ENCODE assay signal across 29 cellular contexts in the genomic region with DNA sequence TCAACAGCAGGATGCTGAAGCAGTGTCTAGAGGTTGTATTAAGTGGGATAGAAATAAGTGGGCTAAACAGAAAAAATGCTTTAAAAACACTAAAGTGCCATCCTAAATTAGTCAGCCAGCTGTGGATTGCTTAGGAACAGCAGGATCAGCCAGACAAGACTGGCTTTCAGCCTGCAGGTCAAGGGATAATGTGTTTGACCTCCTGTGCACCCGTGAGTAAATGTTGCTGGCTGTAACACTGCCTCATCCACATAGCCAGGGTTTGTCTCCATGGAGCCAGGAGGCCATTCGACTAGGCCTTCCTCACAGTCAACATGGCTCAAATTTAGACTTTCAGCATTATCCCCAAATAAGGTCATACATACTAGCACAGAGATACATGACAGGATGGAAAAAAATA.
DNase-seq lines count a peak whose midpoint lies in the region; ATAC-seq, FAIRE-seq and TF ChIP-seq lines count a peak whose summit lies in the region.
"Had no signal": no experiment of that assay in that cellular context is flagged by ENCODE, and none has a peak within 500 bp of the region (broad histone marks: within the 10 kb centered on the region; RNA-seq: fewer than 3 reads in every experiment).

No MANE protein-coding gene starts in this region.

- TF ChIP-seq EP300 in HepG2 (IDR thresholded peaks at IDR 0.05; ENCODE audit: low read depth in 2 of 2, low read length in 2 of 2) (no peak), HepG2 (CRISPR knock-in tag; IDR thresholded peaks at IDR 0.05; ENCODE audit: borderline replicate concordance) (no peak)

- H3K9ac ChIP-seq in HepG2 (ENCODE audit: insufficient read depth, low read depth, low read length) = no peak overlapping the region
- H3K9ac ChIP-seq: BLaER1, KMS-11 had no signal

- POLR2A ChIA-PET in HepG2 (lab: Yijun Ruan, JAX) = no interaction called here

- H3K4me1 ChIP-seq in HepG2 (ENCODE audit: insufficient read depth, low read length) = no peaks in the 10 kb centered on the region
- H3K4me1 ChIP-seq: BLaER1, body of pancreas, foreskin keratinocyte, HAP-1, sigmoid colon, tibial artery had no signal

- no peaks in the 10 kb centered on the region for H3K79me2 ChIP-seq in HepG2 (ENCODE audit: insufficient read depth, low read length)

- H4K20me1 ChIP-seq in HepG2 (ENCODE audit: insufficient read depth, low read length) = no peaks in the 10 kb centered on the region
- H4K20me1 ChIP-seq: BLaER1 had no signal

- intact Hi-C loops in HepG2 (cut with micrococcal nuclease; ENCODE audit: unreplicated experiment) (no loop called here), sciatic nerve (cut with DNase I) (no loop called here), dorsolateral prefrontal cortex (cut with DNase I) (no loop called here)

- ATAC-seq in HepG2 = peak; percentile 56
- ATAC-seq in sciatic nerve = peak; percentile 48
- no peak for ATAC-seq in HG03108 (IDR thresholded peaks at IDR 0.05; ENCODE audit: unreplicated experiment)
- ATAC-seq: activated CD8-positive, alpha-beta T cell treated with anti-CD3 and anti-CD28 coated beads for 36 hours; activated T-helper 17 cell treated with anti-CD3 and anti-CD28 coated beads, Interleukin-2, amount 50 U/mL, for 72 hours; body of pancreas; esophagus mucosa; foreskin keratinocyte; left cardiac atrium; Panc1 had no signal

- no peak overlapping the region for H2AFZ ChIP-seq in HepG2 (ENCODE audit: low read length)

- FAIRE-seq in HepG2 (lab: Jason Lieb, UNC) (no peak), GM12891 (lab: Jason Lieb, UNC) (no peak)

- H3K9me3 ChIP-seq in HepG2 (ENCODE audit: low read length) = no peaks in the 10 kb centered on the region
- H3K9me3 ChIP-seq: BLaER1, body of pancreas, HAP-1, sigmoid colon, tibial artery had no signal

- WGBS in HepG2 (ENCODE audit: low lambda C conversion rate) = 0% methylated on average over 2 of the region's 2 CpGs

- H3K4me2 ChIP-seq in HepG2 (ENCODE audit: low read depth, low read length) = no peak overlapping the region
- H3K4me2 ChIP-seq: BLaER1, KMS-11 had no signal

- CTCF ChIA-PET in HepG2 (lab: Yijun Ruan, JAX; ENCODE audit: low intra/inter-chr PET ratio, low total read pairs) = no interaction called here

- H3K36me3 ChIP-seq in HepG2 (replicated peaks in 1 of 2; ENCODE audit: control insufficient read depth in 1 of 2, insufficient read depth in 2 of 2, low read length in 2 of 2) = no peaks in the 10 kb centered on the region
- H3K36me3 ChIP-seq: BLaER1, HAP-1, sigmoid colon, tibial artery had no signal

- H3K27me3 ChIP-seq in HepG2 (ENCODE audit: control insufficient read depth in 1 of 2, insufficient read depth in 2 of 2, low read length in 2 of 2) (no peaks in the 10 kb centered on the region), dorsolateral prefrontal cortex (no peaks in the 10 kb centered on the region)
- H3K27me3 ChIP-seq: BLaER1, body of pancreas, foreskin keratinocyte, sigmoid colon, tibial artery had no signal

- H3K4me3 ChIP-seq in HepG2 (replicated peaks in 1 of 3; ENCODE audit: insufficient read depth in 1 of 3, low read depth in 2 of 3, low read length in 3 of 3) (no peak overlapping the region), dorsolateral prefrontal cortex (no peak overlapping the region)
- H3K4me3 ChIP-seq: BLaER1, body of pancreas, HAP-1, sigmoid colon, tibial artery had no signal

- TF ChIP-seq RAD21 in HepG2 (CRISPR knock-in tag; IDR thresholded peaks at IDR 0.05) = no peak

- TF ChIP-seq CTCF in HepG2 (CRISPR knock-in tag; IDR thresholded peaks at IDR 0.05) (no peak), dorsolateral prefrontal cortex (IDR thresholded peaks at IDR 0.05 in 54 of 56, conservative IDR thresholded peaks at IDR 0.05 in 2 of 56; ENCODE audit: low read depth in 1 of 56, partially characterized antibody in 56 of 56) (no peak)

- DNase-seq in NCI-H1694 (lab: John Stamatoyannopoulos, UW) (peak; percentile 77), NCI-H524 treated with DMSO at 0.1 percent for 48 hours (lab: John Stamatoyannopoulos, UW) (peak; percentile 83), HepG2 (ENCODE audit: low spot score) (no peak), sciatic nerve (ENCODE audit: low spot score) (no peak), dorsolateral prefrontal cortex (no peak), GM12891 (ENCODE audit: insufficient read length, low spot score) (no peak)
- DNase-seq: activated CD4-positive, alpha-beta T cell treated with anti-CD3 and anti-CD28 coated beads for 1 hour; activated CD8-positive, alpha-beta T cell treated with anti-CD3 and anti-CD28 coated beads for 36 hours; activated naive CD4-positive, alpha-beta T cell treated with anti-CD3 and anti-CD28 coated beads, Interleukin-2, amount 50 U/mL, for 16 hours; body of pancreas; dermis blood vessel endothelial cell; DMS53; foreskin keratinocyte; left cardiac atrium; NCI-H2081 treated with DMSO at 0.1 percent for 48 hours; NCI-H446 treated with DMSO at 0.1 percent for 48 hours; Right ventricle myocardium superior; sigmoid colon; stimulated activated CD4-positive, alpha-beta T cell treated with anti-CD3 and anti-CD28 coated beads, Interleukin-4, amount 100 ng/mL, for 24 hours; T-helper 2 cell; tibial artery had no signal

- no peak overlapping the region for H3K27ac ChIP-seq in HepG2 (ENCODE audit: extremely low read length, insufficient read depth, low read length)
- peak overlapping the region in 1 of 59 donors; percentile 47 for H3K27ac ChIP-seq in dorsolateral prefrontal cortex
- H3K27ac ChIP-seq: BLaER1, body of pancreas, foreskin keratinocyte, HL-60, KMS-11, sigmoid colon, tibial artery had no signal

- BruUV-seq in HepG2 (replicated peaks; lab: Mats Ljungman, UMichigan) = no TSS peak

- in situ Hi-C loops in HepG2 (cut with HindIII; ENCODE audit: extremely low pct_ligation_motif_present, low pct_unique_long_range_greater_than_20kb) = no loop called here

- TF ChIP-seq POLR2A in HepG2 (IDR thresholded peaks at IDR 0.05; ENCODE audit: insufficient read depth in 1 of 2, low read depth in 2 of 2, low read length in 2 of 2) (no peak), GM12891 (IDR thresholded peaks at IDR 0.05; ENCODE audit: low read depth, low read length) (no peak)

TF ChIP-seq in HepG2, 621 proteins besides CTCF, POLR2A, EP300 and RAD21:
- no peak for TF ChIP-seq ZBTB42 (CRISPR knock-in tag; IDR thresholded peaks at IDR 0.05)
- no peak for TF ChIP-seq TBX3 (IDR thresholded peaks at IDR 0.05; ENCODE audit: borderline replicate concordance)
- no peak for TF ChIP-seq ZFP37 (CRISPR knock-in tag; IDR thresholded peaks at IDR 0.05; ENCODE audit: borderline replicate concordance)
- TF ChIP-seq MTA1 (CRISPR knock-in tag; IDR thresholded peaks at IDR 0.05; ENCODE audit: borderline replicate concordance) = no peak
- no peak for TF ChIP-seq ZC3H13 (CRISPR knock-in tag; IDR thresholded peaks at IDR 0.05)
- TF ChIP-seq, protein P1, sequence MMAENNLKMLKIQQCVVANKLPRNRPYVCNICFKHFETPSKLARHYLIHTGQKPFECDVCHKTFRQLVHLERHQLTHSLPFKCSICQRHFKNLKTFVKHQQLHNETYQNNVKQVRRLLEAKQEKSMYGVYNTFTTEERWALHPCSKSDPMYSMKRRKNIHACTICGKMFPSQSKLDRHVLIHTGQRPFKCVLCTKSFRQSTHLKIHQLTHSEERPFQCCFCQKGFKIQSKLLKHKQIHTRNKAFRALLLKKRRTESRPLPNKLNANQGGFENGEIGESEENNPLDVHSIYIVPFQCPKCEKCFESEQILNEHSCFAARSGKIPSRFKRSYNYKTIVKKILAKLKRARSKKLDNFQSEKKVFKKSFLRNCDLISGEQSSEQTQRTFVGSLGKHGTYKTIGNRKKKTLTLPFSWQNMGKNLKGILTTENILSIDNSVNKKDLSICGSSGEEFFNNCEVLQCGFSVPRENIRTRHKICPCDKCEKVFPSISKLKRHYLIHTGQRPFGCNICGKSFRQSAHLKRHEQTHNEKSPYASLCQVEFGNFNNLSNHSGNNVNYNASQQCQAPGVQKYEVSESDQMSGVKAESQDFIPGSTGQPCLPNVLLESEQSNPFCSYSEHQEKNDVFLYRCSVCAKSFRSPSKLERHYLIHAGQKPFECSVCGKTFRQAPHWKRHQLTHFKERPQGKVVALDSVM (CRISPR knock-in tag; IDR thresholded peaks at IDR 0.05) = no peak
- no peak for TF ChIP-seq HNRNPLL (IDR thresholded peaks at IDR 0.05; ENCODE audit: low read depth, low read length, poor library complexity, severe bottlenecking)

TF ChIP-seq in GM12891, 5 proteins besides CTCF, POLR2A, EP300 and RAD21:
- no peak for TF ChIP-seq POLR2AphosphoS5 (IDR thresholded peaks at IDR 0.05; ENCODE audit: low read depth, low read length)
- TF ChIP-seq POU2F2 (IDR thresholded peaks at IDR 0.05; ENCODE audit: low read depth, low read length) = no peak
TF ChIP-seq in GM12891: peak in this region for 0.

Comparison
In these comparisons a context has a peak if more than half of its experiments do, and no peak if none do; other contexts are left out.
1. DNase-seq: peak in NCI-H1694 (single experiment) and NCI-H524 treated with DMSO at 0.1 percent for 48 hours (single experiment); none in HepG2 (single experiment), sciatic nerve (single experiment), dorsolateral prefrontal cortex (0 of 10) and GM12891 (single experiment).